1 cellular context compared by ENCODE assay signal in genomic region chr1:153238536-153238935, GRCh38.
TF ChIP-seq lines count a peak whose summit lies in the region.

No MANE protein-coding gene starts in this region.

TF ChIP-seq in H1, 55 proteins besides CTCF, POLR2A, EP300 and RAD21:
- TF ChIP-seq BRCA1 (IDR thresholded peaks at IDR 0.05; ENCODE audit: low read depth, low read length) (no peak), SUZ12 (IDR thresholded peaks at IDR 0.05; ENCODE audit: low read length) (no peak), HDAC2 (IDR thresholded peaks at IDR 0.05; ENCODE audit: borderline replicate concordance in 1 of 2, low read depth in 2 of 2, low read length in 2 of 2) (no peak), SP1 (IDR thresholded peaks at IDR 0.05; ENCODE audit: low read depth, low read length) (no peak), JUN (IDR thresholded peaks at IDR 0.05; ENCODE audit: low read depth, low read length) (no peak), CBX5 (IDR thresholded peaks at IDR 0.05; ENCODE audit: low read depth, low read length) (no peak), SAP30 (IDR thresholded peaks at IDR 0.05; ENCODE audit: insufficient read depth, insufficient replicate concordance, low read length) (no peak), MAX (IDR thresholded peaks at IDR 0.05) (no peak), MAFK (IDR thresholded peaks at IDR 0.05; ENCODE audit: low read depth, low read length) (no peak)
